28 cellular contexts compared by ENCODE assay signal in genomic region chr10:97561678-97562077, GRCh38. TPM values are rescaled to one million over a fixed set of nuclear protein-coding genes. Genes with fewer than 3 reads are reported as not detected.
DNase-seq lines count a peak whose midpoint lies in the region; ATAC-seq and TF ChIP-seq lines count a peak whose summit lies in the region.
"Had no signal": no experiment of that assay in that cellular context is flagged by ENCODE, and none has a peak within 500 bp of the region (broad histone marks: within the 10 kb centered on the region; RNA-seq: fewer than 3 reads in every experiment).

No MANE protein-coding gene starts in this region.

- H3K4me3 ChIP-seq in left ventricle myocardium inferior (no peak overlapping the region), right cardiac atrium (ENCODE audit: low read length) (no peak overlapping the region), esophagus squamous epithelium (no peak overlapping the region)
- H3K4me3 ChIP-seq: PC-9 had no signal

- intact Hi-C loops in left ventricle myocardium inferior (cut with micrococcal nuclease): no loop called here
- intact Hi-C loops in right cardiac atrium (cut with DNase I): no loop called here
- intact Hi-C loops in esophagus squamous epithelium (cut with DNase I): no loop called here

- ATAC-seq in right cardiac atrium (no peak), HG02884 (IDR thresholded peaks at IDR 0.05; ENCODE audit: unreplicated experiment) (no peak), GM18909 (IDR thresholded peaks at IDR 0.05; ENCODE audit: poor library complexity, unreplicated experiment) (no peak)

- TF ChIP-seq POLR2A in esophagus squamous epithelium (IDR thresholded peaks at IDR 0.05): no peak

- no peaks in the 10 kb centered on the region for H3K27me3 ChIP-seq in left ventricle myocardium inferior (ENCODE audit: low read depth)
- H3K27me3 ChIP-seq in right cardiac atrium (ENCODE audit: control insufficient read depth, insufficient read depth): no peaks in the 10 kb centered on the region
- H3K27me3 ChIP-seq in esophagus squamous epithelium: no peaks in the 10 kb centered on the region
- H3K27me3 ChIP-seq: BE2C, MG63, SJSA1 had no signal

- no peak overlapping the region for H3K4me3 Mint-ChIP-seq in chondrocyte (ENCODE audit: unreplicated experiment)
- no peak overlapping the region for H3K4me3 Mint-ChIP-seq in neural crest cell
- H3K4me3 Mint-ChIP-seq: CD14-positive monocyte; CD8-positive, alpha-beta memory T cell had no signal

- DNase-seq in left ventricle myocardium inferior (no peak), right cardiac atrium (no peak), chondrocyte (ENCODE audit: low spot score) (no peak), neural crest cell (ENCODE audit: low read depth, low spot score) (no peak), esophagus squamous epithelium (lab: John Stamatoyannopoulos, UW) (no peak), islet precursor cell (no peak)
- DNase-seq: 8988T; BE2C; CD8-positive, alpha-beta memory T cell; DMS 273 treated with DMSO at 0.1 percent for 48 hours; DMS79; GF-D8; HCEC 1CT; KG1; NCI-H1105 treated with DMSO at 0.1 percent for 48 hours; NCI-H146; NCI-H1930; NCI-H2107; NCI-H524; NCI-H748 treated with DMSO at 0.1 percent for 48 hours; PC-9; RPMI8226 had no signal

- TF ChIP-seq CTCF in left ventricle myocardium inferior (IDR thresholded peaks at IDR 0.05; ENCODE audit: borderline replicate concordance) (no peak), chondrocyte (IDR thresholded peaks at IDR 0.05) (no peak), neural crest cell (conservative IDR thresholded peaks at IDR 0.05) (no peak), esophagus squamous epithelium (IDR thresholded peaks at IDR 0.05) (no peak)

- H3K9me3 Mint-ChIP-seq in chondrocyte (ENCODE audit: low read depth) (no peaks in the 10 kb centered on the region), neural crest cell (no peaks in the 10 kb centered on the region)
- H3K9me3 Mint-ChIP-seq: CD8-positive, alpha-beta memory T cell had no signal

- H3K4me1 ChIP-seq in left ventricle myocardium inferior: no peaks in the 10 kb centered on the region
- H3K4me1 ChIP-seq in right cardiac atrium (ENCODE audit: control insufficient read depth, insufficient read depth, low read length): no peaks in the 10 kb centered on the region
- peaks cover 0 to 19% (median 6%) of the 10 kb centered on the region in 3 donors for H3K4me1 ChIP-seq in esophagus squamous epithelium
- H3K4me1 ChIP-seq: BE2C, SJSA1 had no signal

- H3K27ac ChIP-seq in left ventricle myocardium inferior (replicated peaks) (peak overlapping the region; percentile 74), right cardiac atrium (ENCODE audit: low read length) (no peak overlapping the region), esophagus squamous epithelium (no peak overlapping the region)
- H3K27ac ChIP-seq: PC-9, SJSA1 had no signal

- H3K27ac Mint-ChIP-seq in chondrocyte (ENCODE audit: unreplicated experiment): peak overlapping the region; percentile 85
- peak overlapping the region; percentile 36 for H3K27ac Mint-ChIP-seq in neural crest cell (ENCODE audit: unreplicated experiment)
- H3K27ac Mint-ChIP-seq: CD14-positive monocyte had no signal

- no peaks in the 10 kb centered on the region for H3K36me3 ChIP-seq in left ventricle myocardium inferior
- no peaks in the 10 kb centered on the region for H3K36me3 ChIP-seq in esophagus squamous epithelium
- H3K36me3 ChIP-seq: BE2C, MG63, SJSA1 had no signal

- H3K4me1 Mint-ChIP-seq in chondrocyte (ENCODE audit: low read depth) (peaks cover 29% of the 10 kb centered on the region), neural crest cell (peaks cover 8% of the 10 kb centered on the region)
- H3K4me1 Mint-ChIP-seq: CD14-positive monocyte; CD8-positive, alpha-beta memory T cell had no signal

- WGBS in right cardiac atrium: 92% methylated on average over 7 of the region's 7 CpGs
- WGBS in esophagus squamous epithelium, 2 donors: 85 to 87% methylated on average over 5 to 7 of the region's 7 CpGs

- H3K9me3 ChIP-seq in left ventricle myocardium inferior (replicated peaks): no peaks in the 10 kb centered on the region
- no peaks in the 10 kb centered on the region for H3K9me3 ChIP-seq in right cardiac atrium (ENCODE audit: control insufficient read depth, low read length)
- peaks cover 0 to 4% (median 0%) of the 10 kb centered on the region in 3 donors for H3K9me3 ChIP-seq in esophagus squamous epithelium
- H3K9me3 ChIP-seq: BE2C, MG63, SJSA1 had no signal

- H3K27me3 Mint-ChIP-seq in chondrocyte (ENCODE audit: low read depth) (no peaks in the 10 kb centered on the region), neural crest cell (ENCODE audit: low read depth) (no peaks in the 10 kb centered on the region)
- H3K27me3 Mint-ChIP-seq: CD8-positive, alpha-beta memory T cell had no signal

- H3K36me3 Mint-ChIP-seq in chondrocyte (ENCODE audit: low read depth): peaks cover 1% of the 10 kb centered on the region
- no peaks in the 10 kb centered on the region for H3K36me3 Mint-ChIP-seq in neural crest cell (ENCODE audit: low read depth)
- H3K36me3 Mint-ChIP-seq: CD8-positive, alpha-beta memory T cell had no signal

RNA-seq across cellular contexts. Expression of gene ANKRD2, which starts 10.9 kb away (rescaled TPM):
- 969 TPM for total RNA-seq in left ventricle myocardium inferior
- 10 to 100 TPM in 3 of 4 donors, 1 to 10 TPM in 1; 9.9 to 19.3 (median 17.8) TPM for total RNA-seq in right cardiac atrium
- polyA plus RNA-seq in right cardiac atrium: 67.6 TPM
- 0.46 to 0.60 TPM (median 0.54 TPM) in 3 replicates for total RNA-seq in chondrocyte
- not detected in 2 replicates for total RNA-seq in neural crest cell
- total RNA-seq in esophagus squamous epithelium: under 1 TPM in 1 of 4 donors, not detected in 3; 0.79 TPM
- total RNA-seq: CD8-positive, alpha-beta memory T cell; H1; SJSA1 had no signal
- polyA plus RNA-seq: CD14-positive monocyte; CD8-positive, alpha-beta memory T cell; H1 had no signal

RNA-seq across cellular contexts. Expression of gene HOGA1, which starts 22.5 kb away (rescaled TPM):
- total RNA-seq in left ventricle myocardium inferior (47.1 TPM), right cardiac atrium (10 to 100 TPM in 3 of 4 donors, 1 to 10 TPM in 1; 4.4 to 13.4 (median 11.7) TPM), chondrocyte (0.12 TPM in 1 of 3 replicates, not detected in the others), neural crest cell (0.23 and 0.36 TPM in 2 replicates), esophagus squamous epithelium (1 to 10 TPM in 3 of 4 donors, under 1 TPM in 1; 0.62 to 1.1 (median 1.1) TPM)
- polyA plus RNA-seq in right cardiac atrium: 15.0 TPM
- total RNA-seq: CD8-positive, alpha-beta memory T cell had no signal
- polyA plus RNA-seq: CD14-positive monocyte; CD8-positive, alpha-beta memory T cell had no signal

RNA-seq across cellular contexts. Expression of gene C10orf62, which starts 27.8 kb away (rescaled TPM):
- total RNA-seq in left ventricle myocardium inferior: 1.5 TPM
- total RNA-seq in right cardiac atrium: under 1 TPM in 3 of 4 donors, not detected in 1; 0.25 to 0.76 (median 0.31) TPM
- 0.20 TPM for polyA plus RNA-seq in right cardiac atrium
- total RNA-seq in chondrocyte: not detected in 3 replicates
- not detected in 2 replicates for total RNA-seq in neural crest cell
- not detected for total RNA-seq in esophagus squamous epithelium
- total RNA-seq: CD8-positive, alpha-beta memory T cell; H1; SJSA1 had no signal
- polyA plus RNA-seq: CD14-positive monocyte; CD8-positive, alpha-beta memory T cell had no signal

Comparison
In these comparisons a context has a peak if more than half of its experiments do, and no peak if none do; other contexts are left out.
1. RNA of gene ANKRD2, which starts 10.9 kb away (total RNA-seq): 969 TPM in left ventricle myocardium inferior (single experiment); 9.9 to 19.3 TPM in right cardiac atrium, 0.46 to 0.60 TPM in chondrocyte, 0.79 TPM in esophagus squamous epithelium and not detected in neural crest cell; every median in the first group is over 10 times any median in the second.